In genomic region chr11:44004452-44004833, GRCh38 we compare ENCODE assay signal across 17 cellular contexts. TPM values are rescaled to one million over a fixed set of nuclear protein-coding genes. Genes with fewer than 3 reads are reported as not detected.
"Had no signal": no experiment of that assay in that cellular context is flagged by ENCODE, and none has a peak within 500 bp of the region (broad histone marks: within the 10 kb centered on the region; RNA-seq: fewer than 3 reads in every experiment).

No MANE protein-coding gene starts in this region.

- DNase-seq: activated CD4-positive, alpha-beta T cell treated with anti-CD3 and anti-CD28 coated beads for 4 hours; activated CD8-positive, alpha-beta T cell treated with anti-CD3 and anti-CD28 coated beads for 36 hours; activated naive CD4-positive, alpha-beta T cell; activated naive CD8-positive, alpha-beta T cell treated with anti-CD3 and anti-CD28 coated beads, Interleukin-2, amount 10 ng/mL, durations not matched to agents 7 days and 5 days; cerebellar nuclear complex; endodermal cell; gastrocnemius medialis; naive B cell; psoas muscle; stimulated activated naive CD8-positive, alpha-beta T cell treated with anti-CD3 and anti-CD28 coated beads, Interleukin-15, amount 100 ng/mL, for 72 hours; T-helper 2 cell had no signal

- H3K4me1 ChIP-seq: gastrocnemius medialis, psoas muscle, right lobe of liver had no signal

- H3K4me3 ChIP-seq: gastrocnemius medialis, heart left ventricle, lung, psoas muscle, right lobe of liver had no signal

- H3K9me3 ChIP-seq: gastrocnemius medialis, heart left ventricle, psoas muscle, right lobe of liver had no signal

- H3K27me3 ChIP-seq: gastrocnemius medialis, heart left ventricle, right lobe of liver had no signal

- H3K36me3 ChIP-seq: gastrocnemius medialis, heart left ventricle, right lobe of liver had no signal

- H3K27ac ChIP-seq: gastrocnemius medialis, heart left ventricle, psoas muscle, right lobe of liver had no signal

RNA-seq across cellular contexts. Expression of gene ACCSL, which starts 43.3 kb away (rescaled TPM):
- total RNA-seq: activated CD8-positive, alpha-beta T cell treated with anti-CD3 and anti-CD28 coated beads for 36 hours; activated naive CD8-positive, alpha-beta T cell treated with anti-CD3 and anti-CD28 coated beads, Interleukin-2, amount 10 ng/mL, durations not matched to agents 7 days and 5 days; activated T-helper 1 cell treated with anti-CD3 and anti-CD28 coated beads, Interleukin-12 subunit alpha, Interleukin-12 subunit beta, Interleukin-2, Interleukin-4 antibody, amounts not matched to agents 30 ng/mL and 10 ng/mL and 1 ng/mL, durations not matched to agents 14 hours and 24 hours and 36 hours; dermis microvascular lymphatic vessel endothelial cell; endodermal cell; epithelial cell of proximal tubule; gastrocnemius medialis; heart left ventricle; psoas muscle; right lobe of liver had no signal
